8 cellular contexts compared by ENCODE assay signal in the genomic region with DNA sequence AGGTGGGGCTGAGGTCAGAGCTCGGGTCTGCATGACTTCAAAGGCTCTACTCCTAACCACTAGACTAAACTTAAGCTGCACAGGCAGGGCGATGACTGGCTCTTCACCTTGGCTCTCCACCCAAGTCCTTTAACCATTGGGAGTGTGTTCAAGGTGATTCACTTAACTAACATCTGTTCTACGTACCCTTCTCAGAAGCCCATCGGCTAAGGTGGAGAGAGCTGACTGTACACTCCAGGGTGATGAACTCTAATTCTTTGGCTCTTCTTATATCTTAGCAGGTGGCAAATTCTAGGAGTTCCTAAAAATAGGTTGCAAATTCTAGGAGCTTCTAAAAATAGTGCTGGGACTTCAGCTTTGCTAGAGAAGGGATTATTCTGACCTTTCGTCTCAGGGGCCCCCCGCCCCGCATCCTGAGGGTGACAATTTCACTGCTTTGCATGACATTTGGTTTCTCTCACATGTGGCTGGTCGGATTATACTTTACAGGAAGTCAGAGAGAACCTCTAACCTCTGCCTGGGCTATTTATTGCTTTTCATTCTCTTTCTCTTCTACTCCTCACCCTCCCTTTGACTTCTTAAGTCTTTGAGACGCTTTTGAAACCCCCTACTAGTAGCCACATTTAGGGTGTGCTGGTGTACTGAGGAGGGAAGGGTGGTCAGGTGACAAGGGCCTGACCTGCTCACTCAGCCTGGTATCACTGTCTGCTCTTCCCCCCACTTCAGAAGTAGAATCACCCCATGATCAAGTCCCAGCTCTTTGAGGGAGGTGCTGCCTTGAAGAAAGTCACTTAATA. TPM values are rescaled to one million over a fixed set of nuclear protein-coding genes. Genes with fewer than 3 reads are reported as not detected.
DNase-seq lines count a peak whose midpoint lies in the region; ATAC-seq lines count a peak whose summit lies in the region.

No MANE protein-coding gene starts in this region.

- no peaks in the 10 kb centered on the region for H3K36me3 ChIP-seq in mesenchymal stem cell (ENCODE audit: control insufficient read depth in 1 of 2, insufficient read depth in 2 of 2, low read depth in 1 of 2, low read length in 2 of 2)

- no peak overlapping the region for H3K4ac ChIP-seq in mesenchymal stem cell (ENCODE audit: low read depth in 1 of 2, low read length in 2 of 2)

- WGBS in mesenchymal stem cell: 74% methylated on average over 8 of the region's 9 CpGs

- H3K9me3 ChIP-seq in mesenchymal stem cell (ENCODE audit: control insufficient read depth, low read length): no peaks in the 10 kb centered on the region

- no peak overlapping the region for H3K4me2 ChIP-seq in mesenchymal stem cell (ENCODE audit: low read length, poor library complexity, severe bottlenecking)

- H2BK5ac ChIP-seq in mesenchymal stem cell (ENCODE audit: low read depth, low read length, poor library complexity, severe bottlenecking): no peak overlapping the region

- H3K4me3 ChIP-seq in mesenchymal stem cell (ENCODE audit: insufficient read depth in 1 of 2, low read depth in 1 of 2, low read length in 2 of 2): no peak overlapping the region

- peak overlapping the region; percentile 90 to 93 for H3K27ac Mint-ChIP-seq in T-cell

- H3K4me3 Mint-ChIP-seq in T-cell: peak overlapping the region; percentile 26 to 69 (median 44)

- no peak overlapping the region for H3K14ac ChIP-seq in mesenchymal stem cell (ENCODE audit: low read length in 2 of 2)

- no peak overlapping the region for H3K23ac ChIP-seq in mesenchymal stem cell (ENCODE audit: low read length in 2 of 2)

- H3K27ac ChIP-seq in mesenchymal stem cell (ENCODE audit: low read length, poor library complexity, severe bottlenecking): no peak overlapping the region

- CTCF ChIA-PET in T-cell (lab: Charles Lee): interaction anchor here (0.7 to 2.7 kb wide), 6 partner anchors 9 to 454 kb away, joined by 3 to 9 read pairs (median 5); no protein-coding TSS in a partner anchor

- H2BK12ac ChIP-seq in mesenchymal stem cell (ENCODE audit: low read length in 2 of 2): no peak overlapping the region

- H2BK120ac ChIP-seq in mesenchymal stem cell (ENCODE audit: low read depth, low read length): no peak overlapping the region

- H3K18ac ChIP-seq in mesenchymal stem cell (ENCODE audit: low read depth in 1 of 2, low read length in 2 of 2): no peak overlapping the region

- no peaks in the 10 kb centered on the region for H3K27me3 ChIP-seq in mesenchymal stem cell (ENCODE audit: control insufficient read depth in 1 of 2, insufficient read depth in 1 of 2, low read length in 2 of 2)

- no peak overlapping the region for H2BK15ac ChIP-seq in mesenchymal stem cell (ENCODE audit: low read depth, poor library complexity, severe bottlenecking)

- H3K4me1 Mint-ChIP-seq in T-cell: peaks cover 39 to 48% (median 40%) of the 10 kb centered on the region in 3 donors

- H3K36me3 Mint-ChIP-seq in T-cell: no peaks in the 10 kb centered on the region

- POLR2A ChIA-PET in T-cell (lab: Charles Lee): no interaction called here

- peaks cover 9% of the 10 kb centered on the region for H3K4me1 ChIP-seq in mesenchymal stem cell (ENCODE audit: control insufficient read depth, insufficient read depth, low read depth, low read length)

- H3K9me3 Mint-ChIP-seq in T-cell: no peaks in the 10 kb centered on the region

- H3K79me1 ChIP-seq in mesenchymal stem cell (replicated peaks; ENCODE audit: low read length, poor library complexity, severe bottlenecking): no peaks in the 10 kb centered on the region

- no peak overlapping the region for H2AK5ac ChIP-seq in mesenchymal stem cell (ENCODE audit: low read length, severe bottlenecking)

- H4K91ac ChIP-seq in mesenchymal stem cell (ENCODE audit: low read length): no peak overlapping the region

- no peak overlapping the region for H3K9ac ChIP-seq in mesenchymal stem cell (ENCODE audit: low read length)

- DNase-seq in T-cell: peak in 9 of 34 experiments; percentile 7 to 24 (median 20)
- peak; percentile 48 for DNase-seq in kidney tubule cell (ENCODE audit: low spot score)
- no peak for DNase-seq in mesenchymal stem cell
- no peak for DNase-seq in NCI-H146 treated with DMSO at 0.1 percent for 48 hours (lab: John Stamatoyannopoulos, UW; ENCODE audit: unreplicated experiment)
- DNase-seq in NCI-H446 (lab: John Stamatoyannopoulos, UW): no peak
- DNase-seq in SKM-1 (lab: John Stamatoyannopoulos, UW; ENCODE audit: unreplicated experiment): no peak

- ATAC-seq in GM18861 (IDR thresholded peaks at IDR 0.05; ENCODE audit: unreplicated experiment): peak; percentile 81
- peak; percentile 75 for ATAC-seq in HG02852 (IDR thresholded peaks at IDR 0.05; ENCODE audit: unreplicated experiment)
- peak; percentile 74 to 87 (median 83) for ATAC-seq in T-cell (replicated peaks in 1 of 4)

- peaks cover 0 to 4% of the 10 kb centered on the region in 2 donors for H3K27me3 Mint-ChIP-seq in T-cell

- H2AFZ ChIP-seq in mesenchymal stem cell (ENCODE audit: low read depth, low read length): no peak overlapping the region

- no peak overlapping the region for H4K8ac ChIP-seq in mesenchymal stem cell (ENCODE audit: low read length)

RNA-seq across cellular contexts. Expression of gene PRDM1, which starts 55.5 kb away (rescaled TPM):
- total RNA-seq in T-cell: 100 to 1,000 TPM in 1 of 5 donors, 10 to 100 TPM in 4; 21.9 to 108 (median 30.6) TPM
- 7.5 TPM for polyA plus RNA-seq in mesenchymal stem cell (2013, experiment 1 of 2)
- 7.3 TPM for polyA plus RNA-seq in mesenchymal stem cell (2013, experiment 2 of 2)
